Comparison of ENCODE assay signal across 6 cellular contexts in genomic region chr19:45717983-45718650, GRCh38. TPM values are rescaled to one million over a fixed set of nuclear protein-coding genes. Genes with fewer than 3 reads are reported as not detected.
DNase-seq lines count a peak whose midpoint lies in the region; ATAC-seq, FAIRE-seq and TF ChIP-seq lines count a peak whose summit lies in the region.

No MANE protein-coding gene starts in this region.

- H3K4me1 ChIP-seq in K562 (replicated peaks in 1 of 2; ENCODE audit: control insufficient read depth in 2 of 2, insufficient read depth in 2 of 2, low read length in 2 of 2) = peaks cover 22 to 30% of the 10 kb centered on the region in 2 experiments

- FAIRE-seq in K562 (lab: Jason Lieb, UNC) = peak; percentile 11

- H3K36me3 Mint-ChIP-seq in natural killer cell = no peaks in the 10 kb centered on the region

- H3K27me3 ChIP-seq in K562 (ENCODE audit: control insufficient read depth in 2 of 2, insufficient read depth in 2 of 2, low read length in 2 of 2) = no peaks in the 10 kb centered on the region

- peak overlapping the region; percentile 70 for H2AFZ ChIP-seq in K562 (ENCODE audit: low read depth, low read length)

- H3K4me3 ChIP-seq in K562 = peak overlapping the region; percentile 47

- peak; percentile 4 for ATAC-seq in GM21528 (IDR thresholded peaks at IDR 0.05; ENCODE audit: low FRiP score, unreplicated experiment)
- ATAC-seq in K562 = peak; percentile 1; the same call in 2 of the 3 replicates
- no peak for ATAC-seq in natural killer cell
- no peak for ATAC-seq in HG03139 (IDR thresholded peaks at IDR 0.05; ENCODE audit: unreplicated experiment)
- no peak for ATAC-seq in HG02870 (IDR thresholded peaks at IDR 0.05; ENCODE audit: unreplicated experiment)

- H3K36me3 ChIP-seq in K562 (ENCODE audit: control insufficient read depth, insufficient read depth, low read length) = peaks cover 35% of the 10 kb centered on the region; the same call in 2 of the 3 replicates

- CTCF ChIA-PET in K562 (lab: Yijun Ruan, JAX; ENCODE audit: low intra/inter-chr PET ratio) = no interaction called here

- no peak for TF ChIP-seq EP300 in K562 (IDR thresholded peaks at IDR 0.05; ENCODE audit: low read length)

- H3K9me3 ChIP-seq in K562 (replicated peaks; ENCODE audit: control insufficient read depth, insufficient read depth, low read depth, low read length) = no peaks in the 10 kb centered on the region

- peaks cover 71% of the 10 kb centered on the region for H3K79me2 ChIP-seq in K562 (ENCODE audit: control insufficient read depth, insufficient read depth, low read length)

- peak overlapping the region; percentile 95 for H3K27ac ChIP-seq in K562 (ENCODE audit: extremely low read depth, low read depth, low read length)

- intact Hi-C loops in K562 (cut with micrococcal nuclease) = loop anchor here (1.0 kb wide), 1 partner anchor 52 kb away; no protein-coding TSS in a partner anchor
- intact Hi-C loops in natural killer cell (cut with micrococcal nuclease) = loop anchor here (1.0 kb wide), 3 partner anchors 12 to 211 kb away; partner anchors contain the start of genes FBXO46, QPCTL and VASP

- BruUV-seq in K562 (replicated peaks; lab: Mats Ljungman, UMichigan) = TSS peak; percentile 92

- POLR2A ChIA-PET in K562 (lab: Yijun Ruan, JAX) = interaction anchor here (0.6 to 5.9 kb wide), 17 partner anchors 9 to 1102 kb away, joined by 3 to 46 read pairs (median 4); partner anchors contain the start of genes FBXO46, GIPR, MEIOSIN and QPCTL

- no peak for TF ChIP-seq CTCF in K562 (IDR thresholded peaks at IDR 0.05 in 2 of 3, conservative IDR thresholded peaks at IDR 0.05 in 1 of 3; ENCODE audit: insufficient read depth in 2 of 3, low read depth in 1 of 3, low read length in 3 of 3)
- no peak for TF ChIP-seq CTCF in natural killer cell (IDR thresholded peaks at IDR 0.05)

- in situ Hi-C loops in K562 (cut with MboI) = no loop called here

- 31% methylated on average over 12 of the region's 12 CpGs for WGBS in K562 (ENCODE audit: insufficient coverage, low coverage, missing lambda C conversion rate)

- no peaks in the 10 kb centered on the region for H4K20me1 ChIP-seq in K562 (replicated peaks; ENCODE audit: control insufficient read depth, insufficient read depth, low read length)

- H3K9me3 Mint-ChIP-seq in natural killer cell = no peaks in the 10 kb centered on the region

- H3K9me1 ChIP-seq in K562 (ENCODE audit: control insufficient read depth, insufficient read depth, low read length) = no peaks in the 10 kb centered on the region

- no peak; the same call in 1 of the 2 replicates for TF ChIP-seq POLR2A in K562 (conservative IDR thresholded peaks at IDR 0.05)

- H3K9ac ChIP-seq in K562 (ENCODE audit: insufficient read depth in 1 of 2, low read depth in 2 of 2, low read length in 2 of 2) = peak overlapping the region; percentile 91

- H3K27me3 Mint-ChIP-seq in natural killer cell (ENCODE audit: low read depth in 2 of 2) = no peaks in the 10 kb centered on the region

- H3K4me3 Mint-ChIP-seq in natural killer cell = peak overlapping the region; percentile 98

- no peak for TF ChIP-seq RAD21 in K562 (CRISPR knock-in tag; conservative IDR thresholded peaks at IDR 0.05 in 1 of 2, IDR thresholded peaks at IDR 0.05 in 1 of 2)

- no peak for DNase-seq in K562 (ENCODE audit: extremely low read depth in 1 of 4, low spot score in 3 of 4)
- DNase-seq in natural killer cell = peak; percentile 21
- no peak for DNase-seq in NCI-H226

- H3K27ac Mint-ChIP-seq in natural killer cell = peak overlapping the region; percentile 90 to 93

- H3K4me2 ChIP-seq in K562 (ENCODE audit: insufficient read depth, low read length) = peak overlapping the region; percentile 81

- H3K4me1 Mint-ChIP-seq in natural killer cell = peaks cover 25 to 35% of the 10 kb centered on the region in 2 donors

RNA-seq across cellular contexts. Expression of gene FBXO46, which starts 12.6 kb away (rescaled TPM):
- 16.6 and 30.3 TPM in 2 replicates for total RNA-seq in K562 (2011; cell fraction: chromatin; rRNA removed; ENCODE audit: low replicate concordance)
- 17.5 and 18.4 TPM in 2 replicates for total RNA-seq in K562 (2011; cell fraction: nucleolus; rRNA removed)
- 21.0 and 36.0 TPM in 2 replicates for total RNA-seq in K562 (2011; cell fraction: nucleoplasm; rRNA removed)
- total RNA-seq in K562 (2014; rRNA removed) = 13.2 and 18.5 TPM in 2 replicates
- total RNA-seq in K562 (2014; rRNA removed; fragmentation: Illumina TruSeq; extraction: Trizol) = 5.0 and 5.5 TPM in 2 replicates
- 7.9 and 8.3 TPM in 2 replicates for total RNA-seq in K562 (2015; rRNA removed; fragmentation: Illumina TruSeq; extraction: Trizol)
- 32.6 and 36.1 TPM in 2 replicates for total RNA-seq in K562 (2021)
- 5.4 and 6.1 TPM in 2 replicates for polyA plus RNA-seq in K562 (2011; rRNA removed)
- polyA plus RNA-seq in K562 (2011; cell fraction: cytosol; rRNA removed) = 10.2 and 11.6 TPM in 2 replicates
- polyA plus RNA-seq in K562 (2011; cell fraction: nucleus; rRNA removed) = 19.1 and 20.0 TPM in 2 replicates
- polyA plus RNA-seq in K562 (2012) = 9.1 and 13.3 TPM in 2 replicates
- 7.3 and 10.9 TPM in 2 replicates for polyA plus RNA-seq in K562 (2014; fragmentation: Illumina TruSeq; extraction: Trizol)
- polyA plus RNA-seq in K562 (2014; fragmentation: Nextera tagmentation; extraction: Ambion mirVana) = 1 to 10 TPM; 1.5 to 4.0 TPM
- 11.8 and 15.6 TPM in 2 replicates for polyA plus RNA-seq in K562 (2014; rRNA removed)
- 3.9 and 4.7 TPM in 2 replicates for polyA minus RNA-seq in K562 (2011; rRNA and poly(A)+ RNA removed)
- polyA minus RNA-seq in K562 (2011; cell fraction: cytosol; rRNA and poly(A)+ RNA removed) = 6.2 and 6.7 TPM in 2 replicates
- polyA minus RNA-seq in K562 (2011; cell fraction: nucleus; rRNA and poly(A)+ RNA removed) = 4.8 and 8.6 TPM in 2 replicates
- total RNA-seq in natural killer cell = 10 to 100 TPM; 24.8 to 35.7 (median 31.1) TPM

RNA-seq across cellular contexts. Expression of gene MEIOSIN, which starts 15.1 kb away (rescaled TPM):
- total RNA-seq in K562 (2011; cell fraction: chromatin; rRNA removed; ENCODE audit: low replicate concordance) = 0.48 and 1.4 TPM in 2 replicates
- 0.66 and 0.67 TPM in 2 replicates for total RNA-seq in K562 (2011; cell fraction: nucleolus; rRNA removed)
- total RNA-seq in K562 (2011; cell fraction: nucleoplasm; rRNA removed) = 0.37 and 0.76 TPM in 2 replicates
- total RNA-seq in K562 (2014; rRNA removed) = 1.6 and 2.4 TPM in 2 replicates
- 0.64 and 0.76 TPM in 2 replicates for total RNA-seq in K562 (2014; rRNA removed; fragmentation: Illumina TruSeq; extraction: Trizol)
- total RNA-seq in K562 (2015; rRNA removed; fragmentation: Illumina TruSeq; extraction: Trizol) = 0.51 and 0.64 TPM in 2 replicates
- total RNA-seq in K562 (2021) = 1.5 and 2.0 TPM in 2 replicates
- 0.20 and 1.4 TPM in 2 replicates for polyA plus RNA-seq in K562 (2011; rRNA removed)
- polyA plus RNA-seq in K562 (2011; cell fraction: cytosol; rRNA removed) = 0.82 and 0.99 TPM in 2 replicates
- polyA plus RNA-seq in K562 (2011; cell fraction: nucleus; rRNA removed) = 0.51 and 0.86 TPM in 2 replicates
- polyA plus RNA-seq in K562 (2012) = 1.8 and 3.2 TPM in 2 replicates
- 1.8 and 2.2 TPM in 2 replicates for polyA plus RNA-seq in K562 (2014; fragmentation: Illumina TruSeq; extraction: Trizol)
- polyA plus RNA-seq in K562 (2014; fragmentation: Nextera tagmentation; extraction: Ambion mirVana) = under 1 TPM; 0.06 to 0.07 TPM
- 1.2 and 1.6 TPM in 2 replicates for polyA plus RNA-seq in K562 (2014; rRNA removed)
- 0.21 and 0.54 TPM in 2 replicates for polyA minus RNA-seq in K562 (2011; rRNA and poly(A)+ RNA removed)
- 1.1 TPM in 1 of 2 replicates, not detected in the other for polyA minus RNA-seq in K562 (2011; cell fraction: cytosol; rRNA and poly(A)+ RNA removed)
- 0.13 and 1.1 TPM in 2 replicates for polyA minus RNA-seq in K562 (2011; cell fraction: nucleus; rRNA and poly(A)+ RNA removed)
- not detected for total RNA-seq in natural killer cell

RNA-seq across cellular contexts. Expression of gene QPCTL, which starts 25.7 kb away (rescaled TPM):
- total RNA-seq in K562 (2011; cell fraction: chromatin; rRNA removed; ENCODE audit: low replicate concordance) = 21.6 and 47.1 TPM in 2 replicates
- total RNA-seq in K562 (2011; cell fraction: nucleolus; rRNA removed) = 66.6 and 72.4 TPM in 2 replicates
- 43.8 and 47.6 TPM in 2 replicates for total RNA-seq in K562 (2011; cell fraction: nucleoplasm; rRNA removed)
- total RNA-seq in K562 (2014; rRNA removed) (22.3 and 25.1 TPM in 2 replicates), K562 (2014; rRNA removed; fragmentation: Illumina TruSeq; extraction: Trizol) (7.2 and 9.2 TPM in 2 replicates), K562 (2015; rRNA removed; fragmentation: Illumina TruSeq; extraction: Trizol) (7.4 and 7.5 TPM in 2 replicates), K562 (2021) (29.4 and 31.3 TPM in 2 replicates), natural killer cell (10 to 100 TPM in 2 of 3 donors, 1 to 10 TPM in 1; 8.7 to 11.5 (median 10.0) TPM)
- polyA plus RNA-seq in K562 (2011; rRNA removed) (12.7 and 24.3 TPM in 2 replicates), K562 (2014; fragmentation: Illumina TruSeq; extraction: Trizol) (14.2 and 17.9 TPM in 2 replicates), K562 (2014; fragmentation: Nextera tagmentation; extraction: Ambion mirVana) (1 to 10 TPM in 1 of 2 experiments, under 1 TPM in 1; 0.99 to 1.6 TPM), K562 (2014; rRNA removed) (21.1 and 25.9 TPM in 2 replicates)
- 28.9 and 37.9 TPM in 2 replicates for polyA plus RNA-seq in K562 (2011; cell fraction: cytosol; rRNA removed)
- polyA plus RNA-seq in K562 (2011; cell fraction: nucleus; rRNA removed) = 66.3 and 85.9 TPM in 2 replicates
- polyA plus RNA-seq in K562 (2012) = 19.5 and 24.1 TPM in 2 replicates
- polyA minus RNA-seq in K562 (2011; rRNA and poly(A)+ RNA removed) = 8.8 and 10.7 TPM in 2 replicates
- 13.4 and 16.7 TPM in 2 replicates for polyA minus RNA-seq in K562 (2011; cell fraction: cytosol; rRNA and poly(A)+ RNA removed)
- 11.1 and 12.7 TPM in 2 replicates for polyA minus RNA-seq in K562 (2011; cell fraction: nucleus; rRNA and poly(A)+ RNA removed)

RNA-seq across cellular contexts. Expression of gene SNRPD2, which starts 26.4 kb away (rescaled TPM):
- total RNA-seq in K562 (2011; cell fraction: chromatin; rRNA removed; ENCODE audit: low replicate concordance) = 50.0 and 52.6 TPM in 2 replicates
- total RNA-seq in K562 (2011; cell fraction: nucleolus; rRNA removed) = 163 and 171 TPM in 2 replicates
- total RNA-seq in K562 (2011; cell fraction: nucleoplasm; rRNA removed) = 148 and 206 TPM in 2 replicates
- total RNA-seq in K562 (2014; rRNA removed) = 1,029 and 1,092 TPM in 2 replicates
- 793 and 886 TPM in 2 replicates for total RNA-seq in K562 (2014; rRNA removed; fragmentation: Illumina TruSeq; extraction: Trizol)
- total RNA-seq in K562 (2015; rRNA removed; fragmentation: Illumina TruSeq; extraction: Trizol) = 677 and 728 TPM in 2 replicates
- 1,103 and 1,199 TPM in 2 replicates for total RNA-seq in K562 (2021)
- 1,538 and 1,599 TPM in 2 replicates for polyA plus RNA-seq in K562 (2011; rRNA removed)
- 691 and 802 TPM in 2 replicates for polyA plus RNA-seq in K562 (2011; cell fraction: cytosol; rRNA removed)
- polyA plus RNA-seq in K562 (2011; cell fraction: nucleus; rRNA removed) = 342 and 554 TPM in 2 replicates
- polyA plus RNA-seq in K562 (2012) = 738 and 818 TPM in 2 replicates
- 781 and 861 TPM in 2 replicates for polyA plus RNA-seq in K562 (2014; fragmentation: Illumina TruSeq; extraction: Trizol)
- polyA plus RNA-seq in K562 (2014; fragmentation: Nextera tagmentation; extraction: Ambion mirVana) = 1,000 to 10,000 TPM; 3,747 to 4,411 TPM
- polyA plus RNA-seq in K562 (2014; rRNA removed) = 1,021 and 1,290 TPM in 2 replicates
- polyA minus RNA-seq in K562 (2011; rRNA and poly(A)+ RNA removed) = 280 and 301 TPM in 2 replicates
- polyA minus RNA-seq in K562 (2011; cell fraction: cytosol; rRNA and poly(A)+ RNA removed) = 111 and 125 TPM in 2 replicates
- polyA minus RNA-seq in K562 (2011; cell fraction: nucleus; rRNA and poly(A)+ RNA removed) = 38.4 and 110 TPM in 2 replicates
- 100 to 1,000 TPM; 212 to 252 (median 241) TPM for total RNA-seq in natural killer cell

RNA-seq across cellular contexts. Expression of gene GIPR, which starts 50.1 kb away (rescaled TPM):
- total RNA-seq in K562 (2011; cell fraction: chromatin; rRNA removed; ENCODE audit: low replicate concordance) = 167 and 311 TPM in 2 replicates
- 156 and 157 TPM in 2 replicates for total RNA-seq in K562 (2011; cell fraction: nucleolus; rRNA removed)
- total RNA-seq in K562 (2011; cell fraction: nucleoplasm; rRNA removed) = 157 and 215 TPM in 2 replicates
- total RNA-seq in K562 (2014; rRNA removed) (12.7 and 14.9 TPM in 2 replicates), K562 (2014; rRNA removed; fragmentation: Illumina TruSeq; extraction: Trizol) (13.4 and 13.6 TPM in 2 replicates), K562 (2015; rRNA removed; fragmentation: Illumina TruSeq; extraction: Trizol) (19.6 and 19.8 TPM in 2 replicates), K562 (2021) (21.7 and 24.4 TPM in 2 replicates), natural killer cell (10 to 100 TPM; 20.7 to 24.5 (median 21.5) TPM)
- polyA plus RNA-seq in K562 (2011; rRNA removed) (10.7 and 14.0 TPM in 2 replicates), K562 (2014; fragmentation: Illumina TruSeq; extraction: Trizol) (12.7 and 16.9 TPM in 2 replicates), K562 (2014; fragmentation: Nextera tagmentation; extraction: Ambion mirVana) (1 to 10 TPM; 2.2 to 2.5 TPM), K562 (2014; rRNA removed) (26.3 and 26.8 TPM in 2 replicates)
- polyA plus RNA-seq in K562 (2011; cell fraction: cytosol; rRNA removed) = 5.8 and 6.6 TPM in 2 replicates
- 109 and 181 TPM in 2 replicates for polyA plus RNA-seq in K562 (2011; cell fraction: nucleus; rRNA removed)
- 31.1 and 55.4 TPM in 2 replicates for polyA plus RNA-seq in K562 (2012)
- 13.2 and 19.1 TPM in 2 replicates for polyA minus RNA-seq in K562 (2011; rRNA and poly(A)+ RNA removed)
- 7.3 and 11.5 TPM in 2 replicates for polyA minus RNA-seq in K562 (2011; cell fraction: cytosol; rRNA and poly(A)+ RNA removed)
- 49.4 and 54.7 TPM in 2 replicates for polyA minus RNA-seq in K562 (2011; cell fraction: nucleus; rRNA and poly(A)+ RNA removed)

Comparison
In these comparisons a context has a peak if more than half of its experiments do, and no peak if none do; other contexts are left out.
1. ATAC-seq: peak in GM21528 (single experiment) and K562 (single experiment); none in natural killer cell (0 of 3), HG03139 (single experiment) and HG02870 (single experiment).